Comparison of ENCODE assay signal across 16 cellular contexts in the genomic region with DNA sequence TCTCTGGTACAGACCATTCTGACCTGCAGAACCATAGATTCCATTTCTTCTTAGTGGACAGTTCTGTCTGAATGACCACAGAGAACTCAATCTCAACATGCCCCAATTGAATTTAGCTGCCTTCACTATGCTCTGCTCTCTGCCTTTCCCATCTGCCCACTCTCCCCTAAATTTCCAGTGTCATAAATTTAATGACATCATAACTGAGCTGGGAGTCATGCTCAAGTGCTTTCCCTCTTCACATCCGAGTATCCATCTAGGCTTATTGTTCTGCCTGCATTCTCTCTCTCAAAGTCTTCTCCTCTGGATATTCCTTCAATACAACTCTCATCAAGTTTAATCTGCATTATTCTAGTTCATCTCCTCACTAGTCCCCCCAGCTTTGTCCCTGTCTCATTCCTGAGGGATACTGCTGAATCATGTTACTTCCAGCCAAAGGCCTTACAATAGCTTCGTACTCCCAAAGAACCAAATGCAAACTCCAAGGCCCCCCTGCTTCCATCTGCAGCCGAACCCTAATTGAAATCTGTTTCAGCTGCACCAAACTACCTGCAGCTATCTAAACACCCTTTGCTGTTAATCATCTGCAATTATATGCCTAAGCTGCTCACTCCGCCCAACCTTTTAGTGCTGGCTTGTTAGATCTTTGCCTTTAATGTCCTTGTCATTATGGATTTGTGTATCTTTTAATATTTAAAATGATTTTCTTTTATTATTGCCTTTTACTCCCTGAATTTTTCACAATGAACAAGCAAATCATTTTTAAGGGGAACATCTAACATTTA.
"Had no signal": no experiment of that assay in that cellular context is flagged by ENCODE, and none has a peak within 500 bp of the region (broad histone marks: within the 10 kb centered on the region; RNA-seq: fewer than 3 reads in every experiment).

No MANE protein-coding gene starts in this region.

- H3K9me3 ChIP-seq: sigmoid colon, tibial nerve had no signal

- H3K27me3 ChIP-seq: sigmoid colon, tibial nerve had no signal

- H3K4me1 ChIP-seq: foreskin keratinocyte, sigmoid colon, tibial nerve had no signal

- DNase-seq: activated CD4-positive, alpha-beta T cell treated with anti-CD3 and anti-CD28 coated beads, Interleukin-2, amount 50 U/mL, for 48 hours; activated gamma-delta T cell treated with Interleukin-2 at 50 U/mL for 16 hours; activated naive CD8-positive, alpha-beta T cell treated with anti-CD3 and anti-CD28 coated beads, Interleukin-2, amount 10 ng/mL, durations not matched to agents 7 days and 5 days; activated T-cell treated with anti-CD3 and anti-CD28 coated beads, Interleukin-2, amount 50 U/mL, for 48 hours; anterior cingulate cortex; foreskin keratinocyte; left cardiac atrium; mammary epithelial cell; naive thymus-derived CD8-positive, alpha-beta T cell; nucleus accumbens; sigmoid colon; stimulated activated CD4-positive, alpha-beta T cell treated with anti-CD3 and anti-CD28 coated beads, Interleukin-2, amount 100 ng/mL, for 24 hours; stimulated activated naive B cell treated with anti-CD40 and anti-IgM and Interleukin-4, amounts not matched to agents 10 μg/mL and 1 μg/mL and 100 μg/mL, for 72 hours had no signal

- ATAC-seq: activated CD4-positive, CD25-positive, alpha-beta regulatory T cell treated with anti-CD3 and anti-CD28 coated beads, Interleukin-2, amount 50 U/mL, for 24 hours; foreskin keratinocyte; left cardiac atrium; naive thymus-derived CD8-positive, alpha-beta T cell; stimulated activated naive B cell treated with anti-CD40 and anti-IgM and Interleukin-4, amounts not matched to agents 10 μg/mL and 1 μg/mL and 100 μg/mL, for 72 hours had no signal

- H3K4me3 ChIP-seq: sigmoid colon, tibial nerve had no signal

- FAIRE-seq: endometrium had no signal

- H3K36me3 ChIP-seq: sigmoid colon, tibial nerve had no signal

- H3K27ac ChIP-seq: foreskin keratinocyte, sigmoid colon, tibial nerve had no signal
